1 cellular context compared by ENCODE assay signal in genomic region chr22:20951151-20951931, GRCh38.
TF ChIP-seq lines count a peak whose summit lies in the region.

No MANE protein-coding gene starts in this region.

TF ChIP-seq in HepG2, 621 proteins besides CTCF, POLR2A, EP300 and RAD21 (continued from another document and continues in another):
- TF ChIP-seq ZMAT5 (CRISPR knock-in tag; IDR thresholded peaks at IDR 0.05; ENCODE audit: borderline replicate concordance, low read depth) = no peak
- TF ChIP-seq MTA1 (CRISPR knock-in tag; IDR thresholded peaks at IDR 0.05; ENCODE audit: borderline replicate concordance) = 0 out of 2 replicates have a peak, but pooled peaks have one; percentile 6
- no peak for TF ChIP-seq HCFC1 (IDR thresholded peaks at IDR 0.05; ENCODE audit: low read depth, low read length)
- TF ChIP-seq, protein P1, sequence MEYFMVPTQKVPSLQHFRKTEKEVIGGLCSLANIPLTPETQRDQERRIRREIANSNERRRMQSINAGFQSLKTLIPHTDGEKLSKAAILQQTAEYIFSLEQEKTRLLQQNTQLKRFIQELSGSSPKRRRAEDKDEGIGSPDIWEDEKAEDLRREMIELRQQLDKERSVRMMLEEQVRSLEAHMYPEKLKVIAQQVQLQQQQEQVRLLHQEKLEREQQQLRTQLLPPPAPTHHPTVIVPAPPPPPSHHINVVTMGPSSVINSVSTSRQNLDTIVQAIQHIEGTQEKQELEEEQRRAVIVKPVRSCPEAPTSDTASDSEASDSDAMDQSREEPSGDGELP (IDR thresholded peaks at IDR 0.05; ENCODE audit: borderline replicate concordance, low read depth) = peak; percentile 32; the same call in 1 of the 2 replicates
- no peak for TF ChIP-seq ZNF841 (CRISPR knock-in tag; IDR thresholded peaks at IDR 0.05; ENCODE audit: borderline replicate concordance)
- TF ChIP-seq TEAD3 (CRISPR knock-in tag; optimal IDR thresholded peaks at IDR 0.05; ENCODE audit: borderline replicate concordance) = peak; percentile 34
- no peak for TF ChIP-seq ZNF530 (CRISPR knock-in tag; IDR thresholded peaks at IDR 0.05; ENCODE audit: low read depth)
- TF ChIP-seq CENPX (CRISPR knock-in tag; IDR thresholded peaks at IDR 0.05) = no peak
- no peak for TF ChIP-seq ZNF121 (CRISPR knock-in tag; IDR thresholded peaks at IDR 0.05)
- no peak for TF ChIP-seq ZBTB7A (CRISPR knock-in tag; IDR thresholded peaks at IDR 0.05)
- no peak; the same call in 1 of the 2 replicates for TF ChIP-seq ZNF501 (CRISPR knock-in tag; IDR thresholded peaks at IDR 0.05)
- TF ChIP-seq ZNF335 (CRISPR knock-in tag; IDR thresholded peaks at IDR 0.05) = 0 out of 2 replicates have a peak, but pooled peaks have one; percentile 10
- no peak for TF ChIP-seq LBX2 (CRISPR knock-in tag; IDR thresholded peaks at IDR 0.05; ENCODE audit: borderline replicate concordance)
- no peak for TF ChIP-seq THAP7 (CRISPR knock-in tag; IDR thresholded peaks at IDR 0.05)
- no peak for TF ChIP-seq ZNF816 (CRISPR knock-in tag; IDR thresholded peaks at IDR 0.05; ENCODE audit: borderline replicate concordance)
- TF ChIP-seq ZNF782 (CRISPR knock-in tag; IDR thresholded peaks at IDR 0.05; ENCODE audit: borderline replicate concordance) = no peak
- TF ChIP-seq ZNF337 (CRISPR knock-in tag; IDR thresholded peaks at IDR 0.05; ENCODE audit: borderline replicate concordance, low read depth) = no peak
- TF ChIP-seq GATA4 (IDR thresholded peaks at IDR 0.05; ENCODE audit: borderline replicate concordance, low read depth) = peak; percentile 81; the same call in 1 of the 2 replicates
- TF ChIP-seq HMG20A (CRISPR knock-in tag; IDR thresholded peaks at IDR 0.05; ENCODE audit: borderline replicate concordance) = 0 out of 2 replicates have a peak, but pooled peaks have one; percentile 28
- peak; percentile 88 for TF ChIP-seq MED1 (CRISPR knock-in tag; IDR thresholded peaks at IDR 0.05)
- peak; percentile 69 for TF ChIP-seq HDAC2 (CRISPR knock-in tag; IDR thresholded peaks at IDR 0.05)
- TF ChIP-seq ERF (CRISPR knock-in tag; IDR thresholded peaks at IDR 0.05) = 0 out of 2 replicates have a peak, but pooled peaks have one; percentile 49
- TF ChIP-seq HES4 (CRISPR knock-in tag; IDR thresholded peaks at IDR 0.05; ENCODE audit: borderline replicate concordance) = no peak
- TF ChIP-seq KDM6A (CRISPR knock-in tag; IDR thresholded peaks at IDR 0.05; ENCODE audit: low read depth) = peak; percentile 52; the same call in 1 of the 2 replicates
- TF ChIP-seq, protein P2, sequence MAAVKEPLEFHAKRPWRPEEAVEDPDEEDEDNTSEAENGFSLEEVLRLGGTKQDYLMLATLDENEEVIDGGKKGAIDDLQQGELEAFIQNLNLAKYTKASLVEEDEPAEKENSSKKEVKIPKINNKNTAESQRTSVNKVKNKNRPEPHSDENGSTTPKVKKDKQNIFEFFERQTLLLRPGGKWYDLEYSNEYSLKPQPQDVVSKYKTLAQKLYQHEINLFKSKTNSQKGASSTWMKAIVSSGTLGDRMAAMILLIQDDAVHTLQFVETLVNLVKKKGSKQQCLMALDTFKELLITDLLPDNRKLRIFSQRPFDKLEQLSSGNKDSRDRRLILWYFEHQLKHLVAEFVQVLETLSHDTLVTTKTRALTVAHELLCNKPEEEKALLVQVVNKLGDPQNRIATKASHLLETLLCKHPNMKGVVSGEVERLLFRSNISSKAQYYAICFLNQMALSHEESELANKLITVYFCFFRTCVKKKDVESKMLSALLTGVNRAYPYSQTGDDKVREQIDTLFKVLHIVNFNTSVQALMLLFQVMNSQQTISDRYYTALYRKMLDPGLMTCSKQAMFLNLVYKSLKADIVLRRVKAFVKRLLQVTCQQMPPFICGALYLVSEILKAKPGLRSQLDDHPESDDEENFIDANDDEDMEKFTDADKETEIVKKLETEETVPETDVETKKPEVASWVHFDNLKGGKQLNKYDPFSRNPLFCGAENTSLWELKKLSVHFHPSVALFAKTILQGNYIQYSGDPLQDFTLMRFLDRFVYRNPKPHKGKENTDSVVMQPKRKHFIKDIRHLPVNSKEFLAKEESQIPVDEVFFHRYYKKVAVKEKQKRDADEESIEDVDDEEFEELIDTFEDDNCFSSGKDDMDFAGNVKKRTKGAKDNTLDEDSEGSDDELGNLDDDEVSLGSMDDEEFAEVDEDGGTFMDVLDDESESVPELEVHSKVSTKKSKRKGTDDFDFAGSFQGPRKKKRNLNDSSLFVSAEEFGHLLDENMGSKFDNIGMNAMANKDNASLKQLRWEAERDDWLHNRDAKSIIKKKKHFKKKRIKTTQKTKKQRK (IDR thresholded peaks at IDR 0.05; ENCODE audit: low read length) = no peak
- TF ChIP-seq RERE (CRISPR knock-in tag; IDR thresholded peaks at IDR 0.05; ENCODE audit: low read depth) = peak; percentile 60; the same call in 1 of the 2 replicates
- TF ChIP-seq PAXIP1 (CRISPR knock-in tag; conservative IDR thresholded peaks at IDR 0.05) = peak; percentile 76
- TF ChIP-seq UBTF (CRISPR knock-in tag; IDR thresholded peaks at IDR 0.05) = peak; percentile 26; the same call in 1 of the 2 replicates
- no peak for TF ChIP-seq MIER2 (CRISPR knock-in tag; IDR thresholded peaks at IDR 0.05)
- peak; percentile 27; the same call in 1 of the 2 replicates for TF ChIP-seq ZNF710 (CRISPR knock-in tag; IDR thresholded peaks at IDR 0.05; ENCODE audit: borderline replicate concordance)
- TF ChIP-seq PHF5A (CRISPR knock-in tag; IDR thresholded peaks at IDR 0.05; ENCODE audit: low read depth, unreplicated experiment) = peak; percentile 28
- TF ChIP-seq RARA (CRISPR knock-in tag; IDR thresholded peaks at IDR 0.05) = 0 out of 2 replicates have a peak, but pooled peaks have one; percentile 33
- TF ChIP-seq SOX6 (IDR thresholded peaks at IDR 0.05) = no peak
- TF ChIP-seq SOX6 (CRISPR knock-in tag; IDR thresholded peaks at IDR 0.05) = peak; percentile 32
- no peak for TF ChIP-seq GRHL1 (CRISPR knock-in tag; conservative IDR thresholded peaks at IDR 0.05)
- TF ChIP-seq ZNF441 (CRISPR knock-in tag; IDR thresholded peaks at IDR 0.05; ENCODE audit: borderline replicate concordance) = no peak
- peak; percentile 39 for TF ChIP-seq ZNF792 (CRISPR knock-in tag; IDR thresholded peaks at IDR 0.05)
